In genomic region chr17:63437287-63438091, GRCh38 we compare ENCODE assay signal across 18 cellular contexts. TPM values are rescaled to one million over a fixed set of nuclear protein-coding genes. Genes with fewer than 3 reads are reported as not detected.
A peak's percentile ranks its signal among the peaks of the same experiment; 100 is the strongest.
DNase-seq lines count a peak whose midpoint lies in the region; ATAC-seq and TF ChIP-seq lines count a peak whose summit lies in the region.
"Had no signal": no experiment of that assay in that cellular context is flagged by ENCODE, and none has a peak within 500 bp of the region (broad histone marks: within the 10 kb centered on the region; RNA-seq: fewer than 3 reads in every experiment).

No MANE protein-coding gene starts in this region.

- no peak for TF ChIP-seq POLR2A in adrenal gland (IDR thresholded peaks at IDR 0.05)

- no peaks in the 10 kb centered on the region for H3K27me3 ChIP-seq in heart right ventricle
- H3K27me3 ChIP-seq in adrenal gland = no peaks in the 10 kb centered on the region
- H3K27me3 ChIP-seq in thoracic aorta (replicated peaks; ENCODE audit: insufficient read depth) = no peaks in the 10 kb centered on the region
- H3K27me3 ChIP-seq: ascending aorta, neural progenitor cell had no signal

- H3K4me1 ChIP-seq in heart right ventricle (peaks cover 25 to 85% (median 74%) of the 10 kb centered on the region in 9 donors), adrenal gland (replicated peaks in 1 of 2) (peaks cover 31 to 49% of the 10 kb centered on the region in 2 donors), thoracic aorta (ENCODE audit: control insufficient read depth in 1 of 2, low read depth in 2 of 2) (peaks cover 27 to 39% of the 10 kb centered on the region in 2 donors)

- TF ChIP-seq CTCF in heart right ventricle (IDR thresholded peaks at IDR 0.05) = no peak
- no peak for TF ChIP-seq CTCF in adrenal gland (IDR thresholded peaks at IDR 0.05)
- no peak for TF ChIP-seq CTCF in thoracic aorta (IDR thresholded peaks at IDR 0.05)

- peak; percentile 44 for DNase-seq in left cardiac atrium
- DNase-seq in heart right ventricle = no peak
- peak; percentile 74 to 92 (median 86) for DNase-seq in adrenal gland
- peak in 33 of 42 donors; percentile 39 to 83 (median 62) for DNase-seq in head of caudate nucleus
- no peak for DNase-seq in thoracic aorta (ENCODE audit: low spot score)
- no peak for DNase-seq in ecto neural progenitor cell (ENCODE audit: low spot score)
- DNase-seq: activated effector memory CD4-positive, alpha-beta T cell treated with Interleukin-2 at 50 U/mL for 16 hours; GF-D8; KBM-7; NCI-H524 treated with DMSO at 0.1 percent for 48 hours; sigmoid colon had no signal

- peaks cover 0 to 5% (median 0%) of the 10 kb centered on the region in 9 donors for H3K36me3 ChIP-seq in heart right ventricle
- H3K36me3 ChIP-seq in adrenal gland (replicated peaks in 1 of 2) = no peaks in the 10 kb centered on the region
- H3K36me3 ChIP-seq in thoracic aorta = no peaks in the 10 kb centered on the region
- H3K36me3 ChIP-seq: ascending aorta, neural progenitor cell, sigmoid colon had no signal

- H3K9me3 ChIP-seq in heart right ventricle (no peaks in the 10 kb centered on the region), adrenal gland (replicated peaks in 1 of 3) (no peaks in the 10 kb centered on the region), thoracic aorta (no peaks in the 10 kb centered on the region)
- H3K9me3 ChIP-seq: ascending aorta, sigmoid colon had no signal

- intact Hi-C loops in left cardiac atrium (cut with DNase I) = no loop called here
- intact Hi-C loops in heart right ventricle (cut with DNase I) = loop anchor here in 4 of 10 donors (5.0 kb wide), 2 partner anchors 40 to 170 kb away; partner anchors contain the start of gene ACE (in 3 of the 4)
- intact Hi-C loops in adrenal gland (cut with DNase I) = no loop called here
- intact Hi-C loops in head of caudate nucleus (cut with DNase I) = no loop called here

- WGBS in heart right ventricle, 2 donors = 40 to 62% methylated on average over 53 to 55 of the region's 55 CpGs
- 32 to 60% (median 46%) methylated on average over 4 to 55 of the region's 55 CpGs for WGBS in adrenal gland, 4 donors

- H3K27ac ChIP-seq in heart right ventricle (peak overlapping the region in 2 of 10 donors; percentile 6 to 22), adrenal gland (peak overlapping the region in 2 of 5 donors; percentile 18 to 65), thoracic aorta (no peak overlapping the region)
- H3K27ac ChIP-seq: ascending aorta, neural progenitor cell, sigmoid colon, SK-N-MC had no signal

- ATAC-seq in left cardiac atrium (no peak), heart right ventricle (no peak), thoracic aorta (ENCODE audit: insufficient number of reproducible peaks, low FRiP score, low read depth) (no peak), GM21390 (IDR thresholded peaks at IDR 0.05; ENCODE audit: unreplicated experiment) (no peak), GM18867 (IDR thresholded peaks at IDR 0.05; ENCODE audit: unreplicated experiment) (no peak)
- ATAC-seq: esophagus mucosa had no signal

- H3K4me3 ChIP-seq in heart right ventricle (peak overlapping the region in 2 of 10 donors; percentile 15), adrenal gland (no peak overlapping the region), thoracic aorta (peak overlapping the region; percentile 40)
- H3K4me3 ChIP-seq: neural progenitor cell, sigmoid colon, SK-N-MC had no signal

RNA-seq across cellular contexts. Expression of gene CYB561, which starts 8.6 kb away (rescaled TPM):
- total RNA-seq in left cardiac atrium (10 to 100 TPM; 17.3 to 21.7 TPM), heart right ventricle (10 to 100 TPM in 4 of 10 donors, 1 to 10 TPM in 6; 5.5 to 22.8 (median 8.5) TPM), adrenal gland (100 to 1,000 TPM in 2 of 8 donors, 10 to 100 TPM in 6; 38.7 to 195 (median 68.4) TPM), thoracic aorta (10 to 100 TPM; 19.0 to 23.7 TPM)
- polyA plus RNA-seq in heart right ventricle (10 to 100 TPM in 1 of 2 donors, 1 to 10 TPM in 1; 7.8 to 12.2 TPM), adrenal gland (100 to 1,000 TPM in 2 of 3 donors, 10 to 100 TPM in 1; 38.8 to 116 (median 113) TPM)
- total RNA-seq: OCI-LY7 had no signal

RNA-seq across cellular contexts. Expression of gene ACE, which starts 39.4 kb away (rescaled TPM):
- 1 to 10 TPM; 4.3 to 7.0 TPM for total RNA-seq in left cardiac atrium
- 10 to 100 TPM in 9 of 10 donors, 1 to 10 TPM in 1; 2.0 to 25.8 (median 13.2) TPM for total RNA-seq in heart right ventricle
- polyA plus RNA-seq in heart right ventricle = 10 to 100 TPM in 1 of 2 donors, 1 to 10 TPM in 1; 3.0 to 10.1 TPM
- total RNA-seq in adrenal gland = 10 to 100 TPM in 6 of 8 donors, 1 to 10 TPM in 2; 3.3 to 49.7 (median 12.2) TPM
- 10 to 100 TPM in 2 of 3 donors, 1 to 10 TPM in 1; 7.7 to 34.0 (median 16.1) TPM for polyA plus RNA-seq in adrenal gland
- total RNA-seq in thoracic aorta = 10 to 100 TPM in 1 of 2 donors, 1 to 10 TPM in 1; 5.4 to 16.5 TPM

Comparison
In these comparisons a context has a peak if more than half of its experiments do, and no peak if none do; other contexts are left out.
1. DNase-seq: peak in left cardiac atrium (single experiment), adrenal gland (7 of 7) and head of caudate nucleus (33 of 42); none in heart right ventricle (0 of 2), thoracic aorta (single experiment) and ecto neural progenitor cell (single experiment).